In genomic region chr3:58203541-58203940, GRCh38 we compare ENCODE assay signal across 23 cellular contexts.
"Had no signal": no experiment of that assay in that cellular context is flagged by ENCODE, and none has a peak within 500 bp of the region (broad histone marks: within the 10 kb centered on the region; RNA-seq: fewer than 3 reads in every experiment).

No MANE protein-coding gene starts in this region.

- H3K27ac Mint-ChIP-seq: activated CD4-positive, alpha-beta memory T cell treated with anti-CD3 and anti-CD28 coated beads for 36 hours; activated CD4-positive, alpha-beta T cell treated with anti-CD3 and anti-CD28 coated beads, Interleukin-2, amount 10 ng/mL, durations not matched to agents 24 days and 14 days; activated T-helper 17 cell treated with anti-CD3 and anti-CD28 coated beads, Interleukin-2, amount 50 U/mL, for 72 hours; natural killer cell; neural progenitor cell; T-helper 1 cell treated with Interleukin-12 subunit alpha and Interleukin-12 subunit beta and Interleukin-4 antibody, amounts not matched to agents 30 μg/mL and 1 μg/mL, for 36 hours had no signal

- H3K36me3 Mint-ChIP-seq: activated CD4-positive, alpha-beta memory T cell treated with anti-CD3 and anti-CD28 coated beads for 36 hours; natural killer cell; neural progenitor cell had no signal

- H3K9me3 ChIP-seq: right atrium auricular region, testis, transverse colon had no signal

- H3K4me3 ChIP-seq: heart right ventricle, neural progenitor cell, right atrium auricular region, testis, transverse colon had no signal

- H3K4me1 Mint-ChIP-seq: activated T-helper 17 cell treated with anti-CD3 and anti-CD28 coated beads, Interleukin-2, amount 50 U/mL, for 72 hours; neural progenitor cell had no signal

- H3K79me2 ChIP-seq: parathyroid adenoma had no signal

- ATAC-seq: activated T-cell treated with anti-CD3 and anti-CD28 coated beads, Interleukin-2, amount 50 U/mL, for 4 hours; activated T-helper 17 cell treated with anti-CD3 and anti-CD28 coated beads, Interleukin-2, amount 50 U/mL, for 72 hours; heart right ventricle; natural killer cell; stimulated activated naive CD8-positive, alpha-beta T cell treated with anti-CD3 and anti-CD28 coated beads, Interleukin-15, Interleukin-2, amounts not matched to agents 100 U/mL and 50 U/mL, for 24 hours had no signal

- H3K27me3 ChIP-seq: brain microvascular endothelial cell, heart right ventricle, neural progenitor cell, right atrium auricular region, testis, transverse colon had no signal

- H3K36me3 ChIP-seq: brain microvascular endothelial cell, heart right ventricle, neural progenitor cell, right atrium auricular region, transverse colon, WERI-Rb-1 had no signal

- DNase-seq: activated CD4-positive, alpha-beta memory T cell treated with anti-CD3 and anti-CD28 coated beads for 36 hours; activated CD4-positive, alpha-beta T cell treated with anti-CD3 and anti-CD28 coated beads, Interleukin-2, amount 10 ng/mL, durations not matched to agents 24 days and 14 days; activated CD4-positive, CD25-positive, alpha-beta regulatory T cell treated with anti-CD3 and anti-CD28 coated beads, Interleukin-2, amount 50 U/mL, for 72 hours; activated CD8-positive, alpha-beta memory T cell treated with anti-CD3 and anti-CD28 coated beads, Interleukin-2, amount 50 U/mL, for 48 hours; activated gamma-delta T cell treated with Interleukin-2 at 50 U/mL for 16 hours; activated naive CD4-positive, alpha-beta T cell treated with anti-CD3 and anti-CD28 coated beads, Interleukin-2, amount 50 U/mL, for 16 hours; activated T-cell treated with anti-CD3 and anti-CD28 coated beads, Interleukin-2, amount 50 U/mL, for 4 hours; amniotic stem cell; brain microvascular endothelial cell; cortex of kidney; heart right ventricle; natural killer cell; occipital lobe; stimulated activated naive CD8-positive, alpha-beta T cell treated with anti-CD3 and anti-CD28 coated beads, Interleukin-15, Interleukin-2, amounts not matched to agents 100 U/mL and 50 U/mL, for 24 hours; T-helper 9 cell; testis; transverse colon had no signal

- H3K27ac ChIP-seq: brain microvascular endothelial cell, heart right ventricle, neural progenitor cell, parathyroid adenoma, right atrium auricular region, testis, transverse colon, WERI-Rb-1 had no signal

- H3K4me3 Mint-ChIP-seq: activated CD4-positive, alpha-beta memory T cell treated with anti-CD3 and anti-CD28 coated beads for 36 hours; activated CD4-positive, alpha-beta T cell treated with anti-CD3 and anti-CD28 coated beads, Interleukin-2, amount 10 ng/mL, durations not matched to agents 24 days and 14 days; activated T-cell treated with anti-CD3 and anti-CD28 coated beads, Interleukin-2, amount 50 U/mL, for 4 hours; activated T-helper 17 cell treated with anti-CD3 and anti-CD28 coated beads, Interleukin-2, amount 50 U/mL, for 72 hours; natural killer cell; neural progenitor cell; T-helper 1 cell treated with Interleukin-12 subunit alpha and Interleukin-12 subunit beta and Interleukin-4 antibody, amounts not matched to agents 30 μg/mL and 1 μg/mL, for 36 hours had no signal

- H3K9ac ChIP-seq: neural progenitor cell, parathyroid adenoma had no signal

- H2AFZ ChIP-seq: neural progenitor cell, parathyroid adenoma had no signal

- H3K4me1 ChIP-seq: neural progenitor cell, parathyroid adenoma had no signal

- H3K9me3 Mint-ChIP-seq: activated CD4-positive, alpha-beta memory T cell treated with anti-CD3 and anti-CD28 coated beads for 36 hours; activated CD4-positive, alpha-beta T cell treated with anti-CD3 and anti-CD28 coated beads, Interleukin-2, amount 10 ng/mL, durations not matched to agents 24 days and 14 days; activated T-helper 17 cell treated with anti-CD3 and anti-CD28 coated beads, Interleukin-2, amount 50 U/mL, for 72 hours; natural killer cell; T-helper 1 cell treated with Interleukin-12 subunit alpha and Interleukin-12 subunit beta and Interleukin-4 antibody, amounts not matched to agents 30 μg/mL and 1 μg/mL, for 36 hours had no signal

- H3K4me2 ChIP-seq: neural progenitor cell had no signal
